Comparison of ENCODE assay signal across 22 cellular contexts in the genomic region with DNA sequence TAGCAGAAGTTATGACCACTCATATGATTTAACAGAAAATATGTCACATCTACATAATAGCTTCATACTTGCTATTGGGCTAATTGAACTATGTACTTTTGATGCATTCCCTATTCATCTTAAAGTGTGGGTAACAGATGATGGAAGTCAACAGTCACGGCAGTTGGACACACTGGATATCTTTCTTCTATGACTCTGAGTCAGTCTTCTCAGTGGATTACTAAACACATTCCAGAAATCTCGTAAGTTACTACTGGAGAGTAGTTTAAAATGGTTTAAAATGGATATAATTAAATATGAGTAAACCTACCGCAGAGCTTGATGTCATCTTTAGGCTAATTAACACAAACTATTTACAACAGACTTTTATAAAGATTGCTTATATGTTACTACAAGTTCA. TPM values are rescaled to one million over a fixed set of nuclear protein-coding genes. Genes with fewer than 3 reads are reported as not detected.
DNase-seq lines count a peak whose midpoint lies in the region; ATAC-seq and TF ChIP-seq lines count a peak whose summit lies in the region.
"Had no signal": no experiment of that assay in that cellular context is flagged by ENCODE, and none has a peak within 500 bp of the region (broad histone marks: within the 10 kb centered on the region; RNA-seq: fewer than 3 reads in every experiment).

No MANE protein-coding gene starts in this region.

- TF ChIP-seq POLR2A in body of pancreas (IDR thresholded peaks at IDR 0.05) = no peak

- peak overlapping the region; percentile 63; the same call in 1 of the 2 replicates for H3K9ac ChIP-seq in SK-N-SH
- H3K9ac ChIP-seq in skeletal muscle satellite cell (ENCODE audit: low read depth, low read length) = peak overlapping the region; percentile 31

- H3K4me1 ChIP-seq in SK-N-SH (ENCODE audit: control insufficient read depth in 1 of 2, insufficient read depth in 2 of 2, low read depth in 1 of 2, low read length in 1 of 2) (peaks cover 5 to 34% of the 10 kb centered on the region in 2 experiments), skeletal muscle satellite cell (ENCODE audit: control insufficient read depth, insufficient read depth, low read length) (peaks cover 57% of the 10 kb centered on the region), body of pancreas (no peaks in the 10 kb centered on the region)

- H3K27me3 ChIP-seq in SK-N-SH (ENCODE audit: insufficient read depth) (no peaks in the 10 kb centered on the region), skeletal muscle satellite cell (ENCODE audit: control insufficient read depth, insufficient read depth, low read length) (no peaks in the 10 kb centered on the region), body of pancreas (no peaks in the 10 kb centered on the region)

- H3K27ac ChIP-seq in SK-N-SH (ENCODE audit: low read depth in 2 of 2, low read length in 1 of 2) (peak overlapping the region; percentile 72 to 98; a peak in 3 of 4 replicates), body of pancreas (no peak overlapping the region)

- H2AFZ ChIP-seq in SK-N-SH (ENCODE audit: low read depth) = no peak overlapping the region

- H3K36me3 ChIP-seq in SK-N-SH (replicated peaks in 1 of 2; ENCODE audit: control insufficient read depth in 1 of 2, insufficient read depth in 2 of 2, low read length in 1 of 2) (peaks cover 0 to 4% of the 10 kb centered on the region in 2 experiments), skeletal muscle satellite cell (ENCODE audit: insufficient read depth, low read length) (no peaks in the 10 kb centered on the region), body of pancreas (replicated peaks in 1 of 2; ENCODE audit: insufficient read depth in 1 of 2, low read depth in 2 of 2) (no peaks in the 10 kb centered on the region)

- peaks cover 2% of the 10 kb centered on the region for H3K79me2 ChIP-seq in SK-N-SH (ENCODE audit: insufficient read depth)

- CTCF ChIA-PET in SK-N-SH (lab: Yijun Ruan, JAX) = no interaction called here

- H3K9me3 ChIP-seq in SK-N-SH (no peaks in the 10 kb centered on the region), skeletal muscle satellite cell (replicated peaks; ENCODE audit: low read length) (no peaks in the 10 kb centered on the region), body of pancreas (no peaks in the 10 kb centered on the region)

- no peaks in the 10 kb centered on the region for H4K20me1 ChIP-seq in SK-N-SH (ENCODE audit: insufficient read depth)

- TF ChIP-seq CTCF in SK-N-SH (IDR thresholded peaks at IDR 0.05) = no peak
- no peak for TF ChIP-seq CTCF in body of pancreas (IDR thresholded peaks at IDR 0.05)

- peaks cover 71% of the 10 kb centered on the region for H3F3A ChIP-seq in SK-N-SH (replicated peaks; ENCODE audit: insufficient read depth)

- intact Hi-C loops in body of pancreas (cut with DNase I) = no loop called here

- H3K4me3 ChIP-seq in SK-N-SH (ENCODE audit: low read depth in 2 of 2, low read length in 1 of 2) (no peak overlapping the region), skeletal muscle satellite cell (ENCODE audit: low read length) (no peak overlapping the region), body of pancreas (no peak overlapping the region)

- WGBS in SK-N-SH (ENCODE audit: low lambda C conversion rate) = 8% methylated on average over 3 of the region's 3 CpGs
- WGBS in body of pancreas, 2 donors = 55 to 69% methylated on average over 3 of the region's 3 CpGs

- no peak for TF ChIP-seq RAD21 in SK-N-SH (IDR thresholded peaks at IDR 0.05; ENCODE audit: low read length)

- peak overlapping the region; percentile 68; the same call in 1 of the 2 replicates for H3K4me2 ChIP-seq in SK-N-SH
- peak overlapping the region; percentile 29 for H3K4me2 ChIP-seq in skeletal muscle satellite cell (ENCODE audit: low read length)

- peak in 1 of 2 experiments; percentile 47; a peak in 1 of 4 replicates for TF ChIP-seq EP300 in SK-N-SH (IDR thresholded peaks at IDR 0.05; ENCODE audit: borderline replicate concordance in 1 of 2, low read depth in 1 of 2, low read length in 1 of 2)

- POLR2A ChIA-PET in SK-N-SH (lab: Yijun Ruan, JAX) = no interaction called here

- ATAC-seq in body of pancreas = no peak
- ATAC-seq in GM21717 (IDR thresholded peaks at IDR 0.05; ENCODE audit: unreplicated experiment) = no peak
- ATAC-seq: naive thymus-derived CD4-positive, alpha-beta T cell; stimulated activated naive CD8-positive, alpha-beta T cell treated with anti-CD3 and anti-CD28 coated beads, Interleukin-15, Interleukin-2, amounts not matched to agents 100 U/mL and 50 U/mL, for 24 hours had no signal

- H3K9me2 ChIP-seq in SK-N-SH = no peaks in the 10 kb centered on the region

- DNase-seq in GM04504 (ENCODE audit: low read depth) (peak; percentile 62), SK-N-SH (no peak), fibroblast of peridontal ligament (ENCODE audit: extremely low read depth) (peak; percentile 81), body of pancreas (no peak), HUDEP-2 (lab: John Stamatoyannopoulos, UW; ENCODE audit: unreplicated experiment in 76 of 76) (no peak), UCSD-AML1 (lab: John Stamatoyannopoulos, UW; ENCODE audit: unreplicated experiment) (no peak)
- DNase-seq: activated CD4-positive, alpha-beta T cell treated with anti-CD3 and anti-CD28 coated beads for 1 hour; activated naive CD4-positive, alpha-beta T cell; CD4-positive, CD25-positive, alpha-beta regulatory T cell; DMS79; H7; Karpas-422; naive thymus-derived CD4-positive, alpha-beta T cell; NCI-H1436; NCI-H446 treated with DMSO at 0.1 percent for 48 hours; posterior cingulate gyrus; SHP77; stimulated activated naive CD8-positive, alpha-beta T cell treated with anti-CD3 and anti-CD28 coated beads, Interleukin-15, Interleukin-2, amounts not matched to agents 100 U/mL and 50 U/mL, for 24 hours; T-helper 2 cell had no signal

TF ChIP-seq in SK-N-SH, 30 proteins besides CTCF, POLR2A, EP300 and RAD21 (continues in another document):
- peak; percentile 44; the same call in 1 of the 2 replicates for TF ChIP-seq JUND (IDR thresholded peaks at IDR 0.05)
- TF ChIP-seq RXRA (IDR thresholded peaks at IDR 0.05; ENCODE audit: borderline replicate concordance, low read depth) = no peak; the same call in 1 of the 2 replicates
- no peak for TF ChIP-seq GABPA (IDR thresholded peaks at IDR 0.05; ENCODE audit: low read depth)
- peak; percentile 14; the same call in 1 of the 2 replicates for TF ChIP-seq POLR2AphosphoS5 (IDR thresholded peaks at IDR 0.05; ENCODE audit: low read depth, low read length)
- peak; percentile 72; the same call in 1 of the 2 replicates for TF ChIP-seq TCF12 (IDR thresholded peaks at IDR 0.05)
- peak; percentile 32; the same call in 1 of the 2 replicates for TF ChIP-seq NFIC (IDR thresholded peaks at IDR 0.05; ENCODE audit: borderline replicate concordance)
- TF ChIP-seq, protein P1, sequence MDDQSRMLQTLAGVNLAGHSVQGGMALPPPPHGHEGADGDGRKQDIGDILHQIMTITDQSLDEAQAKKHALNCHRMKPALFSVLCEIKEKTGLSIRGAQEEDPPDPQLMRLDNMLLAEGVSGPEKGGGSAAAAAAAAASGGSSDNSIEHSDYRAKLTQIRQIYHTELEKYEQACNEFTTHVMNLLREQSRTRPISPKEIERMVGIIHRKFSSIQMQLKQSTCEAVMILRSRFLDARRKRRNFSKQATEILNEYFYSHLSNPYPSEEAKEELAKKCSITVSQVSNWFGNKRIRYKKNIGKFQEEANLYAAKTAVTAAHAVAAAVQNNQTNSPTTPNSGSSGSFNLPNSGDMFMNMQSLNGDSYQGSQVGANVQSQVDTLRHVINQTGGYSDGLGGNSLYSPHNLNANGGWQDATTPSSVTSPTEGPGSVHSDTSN (IDR thresholded peaks at IDR 0.05) = peak; percentile 84
- TF ChIP-seq, protein P2, sequence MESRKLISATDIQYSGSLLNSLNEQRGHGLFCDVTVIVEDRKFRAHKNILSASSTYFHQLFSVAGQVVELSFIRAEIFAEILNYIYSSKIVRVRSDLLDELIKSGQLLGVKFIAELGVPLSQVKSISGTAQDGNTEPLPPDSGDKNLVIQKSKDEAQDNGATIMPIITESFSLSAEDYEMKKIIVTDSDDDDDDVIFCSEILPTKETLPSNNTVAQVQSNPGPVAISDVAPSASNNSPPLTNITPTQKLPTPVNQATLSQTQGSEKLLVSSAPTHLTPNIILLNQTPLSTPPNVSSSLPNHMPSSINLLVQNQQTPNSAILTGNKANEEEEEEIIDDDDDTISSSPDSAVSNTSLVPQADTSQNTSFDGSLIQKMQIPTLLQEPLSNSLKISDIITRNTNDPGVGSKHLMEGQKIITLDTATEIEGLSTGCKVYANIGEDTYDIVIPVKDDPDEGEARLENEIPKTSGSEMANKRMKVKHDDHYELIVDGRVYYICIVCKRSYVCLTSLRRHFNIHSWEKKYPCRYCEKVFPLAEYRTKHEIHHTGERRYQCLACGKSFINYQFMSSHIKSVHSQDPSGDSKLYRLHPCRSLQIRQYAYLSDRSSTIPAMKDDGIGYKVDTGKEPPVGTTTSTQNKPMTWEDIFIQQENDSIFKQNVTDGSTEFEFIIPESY (IDR thresholded peaks at IDR 0.05; ENCODE audit: borderline replicate concordance, low read depth) = no peak
- no peak for TF ChIP-seq GATA2 (CRISPR knock-in tag; IDR thresholded peaks at IDR 0.05)
- no peak for TF ChIP-seq SMC3 (IDR thresholded peaks at IDR 0.05; ENCODE audit: low read depth, low read length)
- peak; percentile 35; the same call in 1 of the 2 replicates for TF ChIP-seq MEF2A (IDR thresholded peaks at IDR 0.05; ENCODE audit: borderline replicate concordance, low read depth)
- TF ChIP-seq IRF3 (IDR thresholded peaks at IDR 0.05; ENCODE audit: low read depth, low read length) = no peak

RNA-seq across cellular contexts. Expression of gene CFAP299, which starts 30.1 kb away (rescaled TPM):
- 1.2 and 2.3 TPM in 2 replicates for polyA plus RNA-seq in SK-N-SH (2012; rRNA removed)
- polyA plus RNA-seq in SK-N-SH (2012; cell fraction: cytosol; rRNA removed) = 1.7 and 2.7 TPM in 2 replicates
- polyA plus RNA-seq in SK-N-SH (2012; cell fraction: nucleus; rRNA removed) = 2.6 and 6.8 TPM in 2 replicates
- total RNA-seq in skeletal muscle satellite cell (2012; rRNA removed) = 0.51 and 2.2 TPM in 2 replicates
- not detected for total RNA-seq in body of pancreas
- total RNA-seq: CD4-positive, CD25-positive, alpha-beta regulatory T cell; H7; lower leg skin; naive thymus-derived CD4-positive, alpha-beta T cell had no signal
- polyA plus RNA-seq: CD4-positive, CD25-positive, alpha-beta regulatory T cell; naive thymus-derived CD4-positive, alpha-beta T cell had no signal

RNA-seq across cellular contexts. Expression of gene FGF5, which starts 39.0 kb away (rescaled TPM):
- polyA plus RNA-seq in SK-N-SH (2012; rRNA removed) = 17.7 and 22.8 TPM in 2 replicates
- polyA plus RNA-seq in SK-N-SH (2012; cell fraction: cytosol; rRNA removed) = 30.6 and 32.6 TPM in 2 replicates
- polyA plus RNA-seq in SK-N-SH (2012; cell fraction: nucleus; rRNA removed) = 15.2 and 20.5 TPM in 2 replicates
- total RNA-seq in skeletal muscle satellite cell (2012; rRNA removed) = 6.1 and 7.2 TPM in 2 replicates
- not detected for total RNA-seq in body of pancreas
- total RNA-seq: CD4-positive, CD25-positive, alpha-beta regulatory T cell; H7 had no signal
- polyA plus RNA-seq: CD4-positive, CD25-positive, alpha-beta regulatory T cell; naive thymus-derived CD4-positive, alpha-beta T cell had no signal

Comparison
In these comparisons a context has a peak if more than half of its experiments do, and no peak if none do; other contexts are left out.
1. DNase-seq: peak in GM04504 (single experiment) and fibroblast of peridontal ligament (single experiment); none in SK-N-SH (single experiment), body of pancreas (0 of 4), HUDEP-2 (0 of 76) and UCSD-AML1 (single experiment).
2. H3K27ac ChIP-seq: peak in SK-N-SH (2 of 2); none in body of pancreas (0 of 4).